Comparison of ENCODE assay signal across 8 cellular contexts in the genomic region with DNA sequence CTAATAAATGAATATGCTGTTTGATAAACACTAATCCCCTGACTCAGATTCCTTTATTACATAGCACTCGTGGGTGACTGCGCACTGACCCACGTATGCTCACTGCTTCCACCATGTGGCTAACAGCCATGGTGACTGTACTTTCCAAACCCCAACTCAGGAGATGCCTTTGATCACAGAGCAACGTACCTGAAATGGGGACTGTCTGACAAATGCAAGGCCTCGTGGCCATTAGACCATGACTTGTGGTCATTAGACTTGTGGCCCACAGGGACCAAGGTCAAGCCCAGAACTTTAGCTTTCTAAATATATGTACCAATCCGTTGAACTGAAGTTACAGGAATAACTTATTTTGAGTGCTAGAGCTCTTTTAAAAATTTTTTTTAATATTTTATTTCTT. TPM values are rescaled to one million over a fixed set of nuclear protein-coding genes. Genes with fewer than 3 reads are reported as not detected.
DNase-seq lines count a peak whose midpoint lies in the region; ATAC-seq and TF ChIP-seq lines count a peak whose summit lies in the region.

No MANE protein-coding gene starts in this region.

- peaks cover 31% of the 10 kb centered on the region for H3K4me1 Mint-ChIP-seq in stimulated activated effector memory CD8-positive, alpha-beta T cell treated with anti-CD3 and anti-CD28 coated beads, Interleukin-12 subunit alpha, Interleukin-12 subunit beta, amount 100 ng/mL, for 72 hours

- no peaks in the 10 kb centered on the region for H3K9me3 Mint-ChIP-seq in stimulated activated effector memory CD8-positive, alpha-beta T cell treated with anti-CD3 and anti-CD28 coated beads, Interleukin-12 subunit alpha, Interleukin-12 subunit beta, amount 100 ng/mL, for 72 hours

- H3K36me3 Mint-ChIP-seq in stimulated activated effector memory CD8-positive, alpha-beta T cell treated with anti-CD3 and anti-CD28 coated beads, Interleukin-12 subunit alpha, Interleukin-12 subunit beta, amount 100 ng/mL, for 72 hours = peaks cover 97% of the 10 kb centered on the region

- H3K4me3 Mint-ChIP-seq in stimulated activated effector memory CD8-positive, alpha-beta T cell treated with anti-CD3 and anti-CD28 coated beads, Interleukin-12 subunit alpha, Interleukin-12 subunit beta, amount 100 ng/mL, for 72 hours = no peak overlapping the region

- peak; percentile 49 for DNase-seq in 8988T
- peak; percentile 18 for DNase-seq in NCI-H1694 (lab: John Stamatoyannopoulos, UW)
- peak; percentile 48 for DNase-seq in activated CD4-positive, CD25-positive, alpha-beta regulatory T cell treated with anti-CD3 and anti-CD28 coated beads, Interleukin-2, amount 50 U/mL, for 72 hours
- peak; percentile 72 for DNase-seq in choroid plexus epithelial cell (ENCODE audit: low read depth)
- DNase-seq in lung microvascular endothelial cell (ENCODE audit: low read depth in 2 of 2) = peak; percentile 71 to 75
- DNase-seq in stimulated activated effector memory CD8-positive, alpha-beta T cell treated with anti-CD3 and anti-CD28 coated beads, Interleukin-12 subunit alpha, Interleukin-12 subunit beta, amount 100 ng/mL, for 72 hours (ENCODE audit: low spot score in 2 of 2) = peak; percentile 42 to 68

- TF ChIP-seq CTCF in GM12874 (IDR thresholded peaks at IDR 0.05; ENCODE audit: insufficient read depth, low read depth, low read length) (peak; percentile 82), choroid plexus epithelial cell (conservative IDR thresholded peaks at IDR 0.05; ENCODE audit: low read depth, low read length) (peak; percentile 93)

- H3K4me3 ChIP-seq in choroid plexus epithelial cell (ENCODE audit: low read depth, low read length) = no peak overlapping the region

- peak overlapping the region; percentile 88 for H3K27ac Mint-ChIP-seq in stimulated activated effector memory CD8-positive, alpha-beta T cell treated with anti-CD3 and anti-CD28 coated beads, Interleukin-12 subunit alpha, Interleukin-12 subunit beta, amount 100 ng/mL, for 72 hours

- peak; percentile 80 for ATAC-seq in HG02678 (IDR thresholded peaks at IDR 0.05; ENCODE audit: unreplicated experiment)
- peak; percentile 97 for ATAC-seq in stimulated activated effector memory CD8-positive, alpha-beta T cell treated with anti-CD3 and anti-CD28 coated beads, Interleukin-12 subunit alpha, Interleukin-12 subunit beta, amount 100 ng/mL, for 72 hours

RNA-seq across cellular contexts. Expression of gene CYFIP2, which starts 46.6 kb away (rescaled TPM):
- 1.6 and 8.7 TPM in 2 replicates for total RNA-seq in lung microvascular endothelial cell

Comparison
In these comparisons a context has a peak if more than half of its experiments do, and no peak if none do; other contexts are left out.
1. DNase-seq: peak in every context shown above with its lines; median percentile 73 in lung microvascular endothelial cell; 72 in choroid plexus epithelial cell; 55 in stimulated activated effector memory CD8-positive, alpha-beta T cell treated with anti-CD3 and anti-CD28 coated beads, Interleukin-12 subunit alpha, Interleukin-12 subunit beta, amount 100 ng/mL, for 72 hours; 49 in 8988T; 48 in activated CD4-positive, CD25-positive, alpha-beta regulatory T cell treated with anti-CD3 and anti-CD28 coated beads, Interleukin-2, amount 50 U/mL, for 72 hours; 18 in NCI-H1694.